ENCODE assay signal across 9 cellular contexts in genomic region chr2:231161252-231162035, GRCh38. TPM values are rescaled to one million over a fixed set of nuclear protein-coding genes. Genes with fewer than 3 reads are reported as not detected.
DNase-seq lines count a peak whose midpoint lies in the region; ATAC-seq and TF ChIP-seq lines count a peak whose summit lies in the region.
"Had no signal": no experiment of that assay in that cellular context is flagged by ENCODE, and none has a peak within 500 bp of the region (broad histone marks: within the 10 kb centered on the region; RNA-seq: fewer than 3 reads in every experiment).

No MANE protein-coding gene starts in this region.

- H3K9me3 Mint-ChIP-seq in CD8-positive, alpha-beta T cell, result no peaks in the 10 kb centered on the region
- no peaks in the 10 kb centered on the region for H3K9me3 Mint-ChIP-seq in osteocyte (ENCODE audit: unreplicated experiment)

- no peaks in the 10 kb centered on the region for H3K27me3 Mint-ChIP-seq in CD8-positive, alpha-beta T cell (ENCODE audit: low read depth)
- H3K27me3 Mint-ChIP-seq in osteocyte (ENCODE audit: unreplicated experiment), result no peaks in the 10 kb centered on the region

- H3K36me3 ChIP-seq in CD8-positive, alpha-beta T cell (ENCODE audit: insufficient read depth, low read length), result peaks cover 9% of the 10 kb centered on the region
- peaks cover 0 to 11% of the 10 kb centered on the region in 2 donors for H3K36me3 ChIP-seq in adrenal gland (replicated peaks in 1 of 2)

- intact Hi-C loops in CD8-positive, alpha-beta T cell (cut with DNase I, micrococcal nuclease), result no loop called here
- intact Hi-C loops in adrenal gland (cut with DNase I), result no loop called here

- no peak overlapping the region for H3K27ac ChIP-seq in CD8-positive, alpha-beta T cell (ENCODE audit: low read depth, low read length)
- H3K27ac ChIP-seq in adrenal gland, result peak overlapping the region; percentile 72 to 84 (median 83)
- no peak overlapping the region for H3K27ac ChIP-seq in RWPE1

- H3K9me3 ChIP-seq in CD8-positive, alpha-beta T cell (ENCODE audit: low read length), result no peaks in the 10 kb centered on the region
- no peaks in the 10 kb centered on the region for H3K9me3 ChIP-seq in adrenal gland (replicated peaks in 1 of 3)
- H3K9me3 ChIP-seq: upper lobe of left lung had no signal

- peaks cover 11% of the 10 kb centered on the region for H3K4me1 Mint-ChIP-seq in CD8-positive, alpha-beta T cell (ENCODE audit: low read depth)
- H3K4me1 Mint-ChIP-seq in osteocyte (ENCODE audit: unreplicated experiment), result peaks cover 76% of the 10 kb centered on the region

- TF ChIP-seq CTCF in CD8-positive, alpha-beta T cell (IDR thresholded peaks at IDR 0.05), result no peak
- TF ChIP-seq CTCF in adrenal gland (IDR thresholded peaks at IDR 0.05) (no peak), osteocyte (IDR thresholded peaks at IDR 0.05) (no peak), RWPE1 (conservative IDR thresholded peaks at IDR 0.05; ENCODE audit: low read depth) (no peak)

- H3K4me3 ChIP-seq in CD8-positive, alpha-beta T cell (ENCODE audit: low read depth, low read length), result no peak overlapping the region
- no peak overlapping the region for H3K4me3 ChIP-seq in adrenal gland
- H3K4me3 ChIP-seq: upper lobe of left lung had no signal

- H3K4me3 Mint-ChIP-seq in CD8-positive, alpha-beta T cell, result no peak overlapping the region
- H3K4me3 Mint-ChIP-seq in osteocyte (ENCODE audit: unreplicated experiment), result peak overlapping the region; percentile 38

- H3K36me3 Mint-ChIP-seq in CD8-positive, alpha-beta T cell, result peaks cover 59% of the 10 kb centered on the region
- peaks cover 30% of the 10 kb centered on the region for H3K36me3 Mint-ChIP-seq in osteocyte (ENCODE audit: unreplicated experiment)

- H3K4me1 ChIP-seq in CD8-positive, alpha-beta T cell (ENCODE audit: insufficient read depth, low read length), result no peaks in the 10 kb centered on the region
- H3K4me1 ChIP-seq in adrenal gland (replicated peaks in 1 of 2), result peaks cover 25 to 55% of the 10 kb centered on the region in 2 donors

- DNase-seq in CD8-positive, alpha-beta T cell, result no peak
- DNase-seq in adrenal gland, result no peak
- no peak for DNase-seq in osteocyte (ENCODE audit: extremely low spot score, unreplicated experiment)
- no peak for DNase-seq in RWPE1 (ENCODE audit: low spot score)
- no peak for DNase-seq in globus pallidus (ENCODE audit: low spot score)
- DNase-seq: upper lobe of left lung had no signal

- WGBS in adrenal gland, 4 donors, result 66 to 71% (median 69%) methylated on average over 8 of the region's 8 CpGs

- TF ChIP-seq POLR2A in adrenal gland (IDR thresholded peaks at IDR 0.05), result no peak

- H3K27ac Mint-ChIP-seq in CD8-positive, alpha-beta T cell, result peak overlapping the region; percentile 6
- peak overlapping the region; percentile 100 for H3K27ac Mint-ChIP-seq in osteocyte (ENCODE audit: unreplicated experiment)

- POLR2A ChIA-PET in CD8-positive, alpha-beta T cell (lab: Charles Lee), result interaction anchor here (0.6 kb wide), 1 partner anchor 573 kb away, joined by 3 read pairs; no protein-coding TSS in a partner anchor
- POLR2A ChIA-PET in RWPE1 (lab: Yijun Ruan, JAX; ENCODE audit: low non-redundant PET), result no interaction called here

- CTCF ChIA-PET in CD8-positive, alpha-beta T cell (lab: Charles Lee), result no interaction called here
- CTCF ChIA-PET in RWPE1 (lab: Yijun Ruan, JAX), result no interaction called here

- no peaks in the 10 kb centered on the region for H3K27me3 ChIP-seq in CD8-positive, alpha-beta T cell (ENCODE audit: insufficient read depth, low read length)
- H3K27me3 ChIP-seq in adrenal gland, result no peaks in the 10 kb centered on the region
- H3K27me3 ChIP-seq: upper lobe of left lung had no signal

- ATAC-seq in CD8-positive, alpha-beta T cell, result peak; percentile 46
- ATAC-seq in HG02885 (IDR thresholded peaks at IDR 0.05; ENCODE audit: poor library complexity, unreplicated experiment) (peak; percentile 53), GM19395 (IDR thresholded peaks at IDR 0.05; ENCODE audit: unreplicated experiment) (no peak), GM18870 (IDR thresholded peaks at IDR 0.05; ENCODE audit: unreplicated experiment) (no peak)

RNA-seq across cellular contexts. Expression of gene HTR2B, which starts 36.6 kb away (rescaled TPM):
- total RNA-seq in CD8-positive, alpha-beta T cell, result not detected
- total RNA-seq in adrenal gland (10 to 100 TPM; 16.6 to 90.0 (median 50.6) TPM), osteocyte (3.1 and 3.9 TPM in 2 replicates)
- 10 to 100 TPM in 2 of 3 donors, 1 to 10 TPM in 1; 3.1 to 17.9 (median 15.8) TPM for polyA plus RNA-seq in adrenal gland

RNA-seq across cellular contexts. Expression of gene ARMC9, which starts 37.0 kb away (rescaled TPM):
- total RNA-seq in CD8-positive, alpha-beta T cell, result 1 to 10 TPM; 1.2 to 1.4 TPM
- total RNA-seq in adrenal gland, result 100 to 1,000 TPM in 1 of 8 donors, 10 to 100 TPM in 7; 36.5 to 109 (median 59.1) TPM
- 10 to 100 TPM; 22.0 to 61.9 (median 49.3) TPM for polyA plus RNA-seq in adrenal gland
- 178 and 204 TPM in 2 replicates for total RNA-seq in osteocyte

Comparison
In these comparisons a context has a peak if more than half of its experiments do, and no peak if none do; other contexts are left out.
1. ATAC-seq: peak in CD8-positive, alpha-beta T cell (single experiment) and HG02885 (single experiment); none in GM19395 (single experiment) and GM18870 (single experiment).
2. H3K27ac ChIP-seq: peak in adrenal gland (5 of 5); none in CD8-positive, alpha-beta T cell (single experiment) and RWPE1 (single experiment).
3. RNA of gene ARMC9, which starts 37.0 kb away (total RNA-seq): 178 to 204 TPM in osteocyte and 36.5 to 109 TPM in adrenal gland; 1.2 to 1.4 TPM in CD8-positive, alpha-beta T cell; every median in the first group is over 10 times any median in the second.